30 cellular contexts compared by ENCODE assay signal in the genomic region with DNA sequence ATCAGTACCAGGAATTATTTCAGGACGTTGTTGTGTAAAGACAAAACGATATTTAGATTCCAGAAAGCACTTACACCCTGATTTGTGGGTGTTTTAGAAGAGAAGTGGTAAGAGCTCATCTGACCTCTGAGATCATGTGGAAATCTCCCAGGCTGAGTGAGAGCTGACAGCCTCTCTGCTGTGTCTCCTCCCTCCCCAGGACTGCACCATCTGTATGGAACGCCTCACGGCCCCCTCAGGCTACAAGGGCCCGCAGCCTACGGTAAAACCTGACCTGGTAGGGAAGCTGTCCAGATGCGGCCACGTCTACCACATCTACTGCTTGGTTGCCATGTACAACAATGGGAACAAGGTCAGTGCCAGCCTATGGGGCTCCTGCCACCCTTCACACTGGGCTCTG. TPM values are rescaled to one million over a fixed set of nuclear protein-coding genes. Genes with fewer than 3 reads are reported as not detected.
DNase-seq lines count a peak whose midpoint lies in the region; ATAC-seq, FAIRE-seq and TF ChIP-seq lines count a peak whose summit lies in the region.
"Had no signal": no experiment of that assay in that cellular context is flagged by ENCODE, and none has a peak within 500 bp of the region (broad histone marks: within the 10 kb centered on the region; RNA-seq: fewer than 3 reads in every experiment).

No MANE protein-coding gene starts in this region.

- no peak overlapping the region for H3K4ac ChIP-seq in trophoblast cell (ENCODE audit: low read depth, low read length)

- no peaks in the 10 kb centered on the region for H3K27me3 ChIP-seq in colonic mucosa
- no peaks in the 10 kb centered on the region for H3K27me3 ChIP-seq in liver (ENCODE audit: control insufficient read depth in 4 of 4, insufficient read depth in 4 of 4, low read length in 3 of 4)
- H3K27me3 ChIP-seq in trophoblast cell (ENCODE audit: insufficient read depth, low read length), result no peaks in the 10 kb centered on the region
- H3K27me3 ChIP-seq: SJCRH30 had no signal

- FAIRE-seq in HTR-8/SVneo (lab: Jason Lieb, UNC), result no peak
- FAIRE-seq: A549, GM12878, GM19239, H54 had no signal

- H3K27ac ChIP-seq in colonic mucosa (peak overlapping the region; percentile 28), liver (ENCODE audit: low read depth in 1 of 2, low read length in 2 of 2) (peak overlapping the region; percentile 76 to 81), trophoblast cell (ENCODE audit: low read depth, low read length) (peak overlapping the region; percentile 74)
- H3K27ac ChIP-seq: A549; BLaER1 treated with 17β-estradiol and CSF1 and Interleukin-3, amounts not matched to agents 10 nM and 100 nM; PC-9; SJCRH30 had no signal

- H2BK5ac ChIP-seq in trophoblast cell (ENCODE audit: low read depth, low read length, poor library complexity), result peak overlapping the region; percentile 45

- TF ChIP-seq RAD21 in liver (IDR thresholded peaks at IDR 0.05), result no peak

- no peak overlapping the region for H3K18ac ChIP-seq in trophoblast cell (ENCODE audit: low read length)

- H4K91ac ChIP-seq in trophoblast cell (ENCODE audit: low read depth, low read length), result peak overlapping the region; percentile 55

- H3K4me3 ChIP-seq in colonic mucosa (no peak overlapping the region), liver (ENCODE audit: low read depth in 1 of 3, low read length in 3 of 3) (no peak overlapping the region), trophoblast cell (ENCODE audit: low read depth, low read length) (no peak overlapping the region)
- H3K4me3 ChIP-seq: A549; BLaER1 treated with 17β-estradiol and CSF1 and Interleukin-3, amounts not matched to agents 10 nM and 100 nM; GM12878; PC-9; SJCRH30 had no signal

- no peak overlapping the region for H3K23ac ChIP-seq in trophoblast cell (ENCODE audit: low read length)

- H2BK120ac ChIP-seq in trophoblast cell (ENCODE audit: insufficient read depth, low read length, poor library complexity), result no peak overlapping the region

- no peak overlapping the region for H4K12ac ChIP-seq in trophoblast cell (ENCODE audit: low read depth, low read length)

- no peak overlapping the region for H3K4me2 ChIP-seq in trophoblast cell (ENCODE audit: low read length)
- H3K4me2 ChIP-seq: A549; BLaER1 treated with 17β-estradiol and CSF1 and Interleukin-3, amounts not matched to agents 10 nM and 100 nM; PC-9 had no signal

- H3K14ac ChIP-seq in trophoblast cell (ENCODE audit: low read length), result no peak overlapping the region

- peaks cover 2% of the 10 kb centered on the region for H3K79me2 ChIP-seq in trophoblast cell (ENCODE audit: control insufficient read depth, insufficient read depth, low read length, poor library complexity)

- H3K9ac ChIP-seq in colonic mucosa (ENCODE audit: low read depth in 2 of 2, low read length in 2 of 2), result peak overlapping the region in 1 of 2 donors; percentile 38
- H3K9ac ChIP-seq in liver (ENCODE audit: low read depth in 1 of 2, low read length in 2 of 2), result no peak overlapping the region
- no peak overlapping the region for H3K9ac ChIP-seq in trophoblast cell (ENCODE audit: low read length)
- H3K9ac ChIP-seq: BLaER1 treated with 17β-estradiol and CSF1 and Interleukin-3, amounts not matched to agents 10 nM and 100 nM had no signal

- intact Hi-C loops in colonic mucosa (cut with DNase I), result no loop called here

- H3K9me3 ChIP-seq in colonic mucosa (no peaks in the 10 kb centered on the region), liver (ENCODE audit: control insufficient read depth in 4 of 4, low read length in 3 of 4) (no peaks in the 10 kb centered on the region), trophoblast cell (ENCODE audit: insufficient read depth, low read depth, low read length) (no peaks in the 10 kb centered on the region)
- H3K9me3 ChIP-seq: A549, Caco-2, SJCRH30 had no signal

- peaks cover 19% of the 10 kb centered on the region for H3K4me1 ChIP-seq in colonic mucosa
- H3K4me1 ChIP-seq in liver (ENCODE audit: control insufficient read depth in 4 of 4, insufficient read depth in 4 of 4, low read length in 3 of 4), result peaks cover 16 to 55% (median 39%) of the 10 kb centered on the region in 4 donors
- peaks cover 28 to 33% of the 10 kb centered on the region in 2 experiments for H3K4me1 ChIP-seq in trophoblast cell (ENCODE audit: control insufficient read depth in 1 of 2, insufficient read depth in 2 of 2, low read length in 2 of 2)

- DNase-seq in colonic mucosa, result no peak
- peak; percentile 97 to 98 for DNase-seq in trophoblast cell
- no peak for DNase-seq in HTR-8/SVneo (ENCODE audit: insufficient read length, low spot score)
- no peak for DNase-seq in activated CD4-positive, CD25-positive, alpha-beta regulatory T cell (lab: John Stamatoyannopoulos, UW)
- no peak for DNase-seq in middle frontal gyrus (ENCODE audit: extremely low spot score, low spot score)
- DNase-seq: AML-193; Caco-2; CD8-positive, alpha-beta T cell; EL; GDM1; NCI-H1048; NCI-H1417; NCI-H1694; NCI-H2029 treated with DMSO at 0.1 percent for 48 hours; NCI-H446 treated with DMSO at 0.1 percent for 48 hours; NCI-H526; NCI-H82; NK-92 treated with Interleukin-12 subunit alpha and Interleukin-12 subunit beta, amount 100 ng/mL, for 24 hours; PC-9; SJCRH30 had no signal

- H2BK12ac ChIP-seq in trophoblast cell (ENCODE audit: low read length), result peak overlapping the region; percentile 79

- no peak overlapping the region for H2AFZ ChIP-seq in trophoblast cell (ENCODE audit: insufficient read depth, low read length, poor library complexity)
- H2AFZ ChIP-seq: PC-9 had no signal

- H3K79me1 ChIP-seq in trophoblast cell (ENCODE audit: low read length), result peaks cover 23% of the 10 kb centered on the region

- H3K36me3 ChIP-seq in colonic mucosa, result peaks cover 9% of the 10 kb centered on the region
- peaks cover 6 to 50% (median 26%) of the 10 kb centered on the region in 4 donors for H3K36me3 ChIP-seq in liver (ENCODE audit: control insufficient read depth in 4 of 4, insufficient read depth in 3 of 4, low read depth in 1 of 4, low read length in 3 of 4)
- H3K36me3 ChIP-seq in trophoblast cell (ENCODE audit: control insufficient read depth in 1 of 2, insufficient read depth in 2 of 2, low read length in 2 of 2), result peaks cover 24 to 40% of the 10 kb centered on the region in 2 experiments

- peak overlapping the region; percentile 23 for H4K8ac ChIP-seq in trophoblast cell (ENCODE audit: low read depth, low read length)

- WGBS in liver, result 73% methylated on average over 8 of the region's 8 CpGs
- WGBS in trophoblast cell (ENCODE audit: extremely low coverage, insufficient coverage, insufficient read length), result no CpG with 5 or more reads among the region's 8 CpGs

- peak overlapping the region; percentile 84 for H2AK5ac ChIP-seq in trophoblast cell (ENCODE audit: low read length)

- ATAC-seq in HG03342 (IDR thresholded peaks at IDR 0.05; ENCODE audit: unreplicated experiment), result no peak
- ATAC-seq: A549; CD8-positive, alpha-beta T cell; GM12878; Right ventricle myocardium inferior; SK-N-SH treated with all-trans-retinoic acid at 6 μM for 48 hours had no signal

- TF ChIP-seq CTCF in colonic mucosa (IDR thresholded peaks at IDR 0.05), result no peak
- no peak for TF ChIP-seq CTCF in liver (IDR thresholded peaks at IDR 0.05; ENCODE audit: low read depth, low read length, missing input control)

TF ChIP-seq in liver, 16 proteins besides CTCF, POLR2A, EP300 and RAD21:
- TF ChIP-seq SP1 (IDR thresholded peaks at IDR 0.05) (no peak), GABPA (IDR thresholded peaks at IDR 0.05 in 1 of 2, conservative IDR thresholded peaks at IDR 0.05 in 1 of 2) (no peak), EGR1 (IDR thresholded peaks at IDR 0.05; ENCODE audit: low read depth in 2 of 2) (no peak), TAF1 (conservative IDR thresholded peaks at IDR 0.05) (no peak)
- TF ChIP-seq, protein P1, sequence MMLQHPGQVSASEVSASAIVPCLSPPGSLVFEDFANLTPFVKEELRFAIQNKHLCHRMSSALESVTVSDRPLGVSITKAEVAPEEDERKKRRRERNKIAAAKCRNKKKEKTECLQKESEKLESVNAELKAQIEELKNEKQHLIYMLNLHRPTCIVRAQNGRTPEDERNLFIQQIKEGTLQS (IDR thresholded peaks at IDR 0.05), result no peak
TF ChIP-seq in liver: peak in this region for 0.

RNA-seq across cellular contexts. Expression of a gene that starts 20.0 kb away (rescaled TPM):
- total RNA-seq in colonic mucosa, result 10 to 100 TPM; 54.7 to 59.7 TPM
- 10 to 100 TPM; 10.6 to 21.4 TPM for total RNA-seq in liver
- 10 to 100 TPM in 1 of 2 donors, 1 to 10 TPM in 1; 7.5 to 17.9 TPM for polyA plus RNA-seq in liver
- polyA plus RNA-seq in trophoblast cell (2013), result 20.6 and 20.9 TPM in 2 replicates

RNA-seq across cellular contexts. Expression of a gene that starts 20.8 kb away (rescaled TPM):
- total RNA-seq in colonic mucosa (10 to 100 TPM in 1 of 2 donors, 1 to 10 TPM in 1; 4.7 to 17.6 TPM), liver (10 to 100 TPM; 21.1 to 27.2 TPM)
- 10 to 100 TPM in 1 of 2 donors, 1 to 10 TPM in 1; 3.2 to 12.8 TPM for polyA plus RNA-seq in liver
- not detected in 2 replicates for polyA plus RNA-seq in trophoblast cell (2013)
- total RNA-seq: Caco-2, PC-9, RPMI7951, SJCRH30 had no signal
- polyA plus RNA-seq: A549 had no signal

RNA-seq across cellular contexts. Expression of a gene that starts 49.2 kb away (rescaled TPM):
- total RNA-seq in colonic mucosa, result 10 to 100 TPM; 24.9 to 38.1 TPM
- 10 to 100 TPM; 20.9 to 27.0 TPM for total RNA-seq in liver
- polyA plus RNA-seq in liver, result 1 to 10 TPM; 5.9 to 7.6 TPM
- 16.6 and 19.2 TPM in 2 replicates for polyA plus RNA-seq in trophoblast cell (2013)

Comparison
In these comparisons a context has a peak if more than half of its experiments do, and no peak if none do; other contexts are left out.
1. DNase-seq: peak in trophoblast cell (2 of 2); none in colonic mucosa (single experiment), HTR-8/SVneo (single experiment), activated CD4-positive, CD25-positive, alpha-beta regulatory T cell (0 of 4) and middle frontal gyrus (single experiment).
2. H3K27ac ChIP-seq: peak in every context shown above with its lines; median percentile 78 in liver; 74 in trophoblast cell; 28 in colonic mucosa.